Comparison of ENCODE assay signal across 8 cellular contexts in the genomic region with DNA sequence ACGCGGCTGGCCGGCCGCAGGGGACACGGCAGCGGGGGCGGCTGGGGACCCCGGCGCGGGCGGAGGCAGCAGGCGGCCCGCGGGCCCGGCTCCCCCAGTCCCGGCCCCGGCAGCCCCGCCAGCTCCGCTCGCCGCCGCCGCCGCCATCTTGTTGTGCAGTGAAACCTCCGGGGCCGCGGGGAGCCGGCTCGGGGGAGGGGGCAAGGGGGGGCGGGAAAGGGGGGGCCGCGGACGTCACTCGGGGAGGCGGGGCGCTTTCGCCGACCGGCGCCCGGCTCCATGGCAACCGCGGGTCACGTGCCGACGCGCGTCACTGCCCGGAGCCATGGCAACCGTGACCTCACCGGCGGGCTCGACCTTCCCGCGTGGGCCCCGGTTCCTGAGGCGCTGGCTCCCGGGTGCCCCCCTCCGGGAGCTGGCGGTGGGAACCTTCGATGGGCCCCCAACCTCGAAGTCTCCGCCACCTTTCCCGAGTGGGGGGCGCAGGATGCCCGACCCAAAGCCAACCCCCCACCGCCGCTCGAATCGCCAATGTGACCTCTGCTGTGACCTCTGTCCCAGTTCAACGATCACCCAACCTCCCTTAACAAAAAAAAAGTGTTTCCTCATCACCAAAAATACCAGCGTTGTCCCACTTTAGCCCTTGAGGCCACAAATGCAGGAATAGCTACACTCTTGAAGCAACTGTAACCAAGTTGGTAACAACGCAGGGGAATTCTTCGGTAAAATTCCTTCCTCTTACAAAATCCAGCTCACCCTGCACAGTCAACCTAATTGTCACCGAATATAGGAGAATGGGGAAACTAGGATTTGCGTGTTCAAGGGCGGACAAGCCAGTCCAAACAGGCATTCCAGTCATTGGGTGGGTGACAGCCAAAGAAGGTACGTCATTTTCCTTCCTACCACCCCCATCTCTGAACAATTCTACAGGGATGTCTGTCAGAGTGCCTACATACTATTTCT. TPM values are rescaled to one million over a fixed set of nuclear protein-coding genes. Genes with fewer than 3 reads are reported as not detected.
DNase-seq lines count a peak whose midpoint lies in the region; TF ChIP-seq lines count a peak whose summit lies in the region.

Gene SIK3 (minus strand): TSS at position 160 of the 963 bp plus-strand sequence. CDS start 13 bp downstream, at position 147.

- H3K4me3 ChIP-seq in Loucy (ENCODE audit: low read length, poor library complexity, severe bottlenecking) (peak within 1 kb of the TSS; percentile 94), stomach (peak within 1 kb of the TSS; percentile 76 to 98 (median 86))

- H3K27ac Mint-ChIP-seq in neural crest cell (ENCODE audit: unreplicated experiment) = peak within 1 kb of the TSS; percentile 99

- no peaks in the 10 kb centered on the region for H3K9me3 Mint-ChIP-seq in neural crest cell

- H3K79me2 ChIP-seq in Loucy (ENCODE audit: insufficient read depth, low read length) = peaks cover 50% of the 10 kb centered on the region

- H3K4me1 Mint-ChIP-seq in neural crest cell = peaks cover 46% of the 10 kb centered on the region

- H3K4me1 ChIP-seq in Loucy (ENCODE audit: insufficient read depth, low read length, poor library complexity, severe bottlenecking) (peaks cover 38% of the 10 kb centered on the region), stomach (peaks cover 20 to 56% (median 34%) of the 10 kb centered on the region in 4 donors)

- peak within 1 kb of the TSS; percentile 87 for H3K4me2 ChIP-seq in Loucy (ENCODE audit: low read depth, low read length, poor library complexity, severe bottlenecking)

- intact Hi-C loops in stomach (cut with DNase I; ENCODE audit: low total_unique reads) = no loop called here

- peak within 1 kb of the TSS; percentile 89 to 100 (median 99) for H3K27ac ChIP-seq in stomach

- H3K27me3 ChIP-seq in Loucy (ENCODE audit: insufficient read depth, low read length, poor library complexity, severe bottlenecking) = no peaks in the 10 kb centered on the region
- no peaks in the 10 kb centered on the region for H3K27me3 ChIP-seq in stomach

- peak within 1 kb of the TSS; percentile 89 for H3K9ac ChIP-seq in Loucy (ENCODE audit: low read depth, low read length, poor library complexity, severe bottlenecking)

- TF ChIP-seq CTCF in Loucy (conservative IDR thresholded peaks at IDR 0.05; ENCODE audit: low read length) = peak; percentile 45
- TF ChIP-seq CTCF in neural crest cell (conservative IDR thresholded peaks at IDR 0.05) = peak; percentile 43
- TF ChIP-seq CTCF in stomach (IDR thresholded peaks at IDR 0.05) = peak in 3 of 7 experiments; percentile 9 to 39 (median 38)

- no peaks in the 10 kb centered on the region for H3K27me3 Mint-ChIP-seq in neural crest cell (ENCODE audit: low read depth)

- TF ChIP-seq EP300 in stomach (IDR thresholded peaks at IDR 0.05) = peak; percentile 47

- H2AFZ ChIP-seq in Loucy (ENCODE audit: low read length) = peak within 1 kb of the TSS; percentile 86

- H3K36me3 ChIP-seq in Loucy (ENCODE audit: insufficient read depth, low read length) (no peaks in the 10 kb centered on the region), stomach (no peaks in the 10 kb centered on the region)

- TF ChIP-seq POLR2A in Raji (IDR thresholded peaks at IDR 0.05; ENCODE audit: insufficient read depth, low read depth, low read length) (peak; percentile 36; the same call in 1 of the 2 replicates), stomach (IDR thresholded peaks at IDR 0.05) (no peak)

- no peaks in the 10 kb centered on the region for H3K36me3 Mint-ChIP-seq in neural crest cell (ENCODE audit: low read depth)

- no peaks in the 10 kb centered on the region for H3K9me2 ChIP-seq in Loucy (replicated peaks; ENCODE audit: low read depth, low read length)

- 1 to 4% (median 2%) methylated on average over 32 to 78 of the region's 78 CpGs for WGBS in stomach, 5 donors

- peaks cover 28% of the 10 kb centered on the region for H4K20me1 ChIP-seq in Loucy (ENCODE audit: insufficient read depth, low read length, poor library complexity, severe bottlenecking)

- H3F3A ChIP-seq in Loucy (ENCODE audit: low read depth) = no peaks in the 10 kb centered on the region

- no peaks in the 10 kb centered on the region for H3K9me3 ChIP-seq in Loucy (ENCODE audit: insufficient read depth, low read depth, low read length)
- H3K9me3 ChIP-seq in stomach = no peaks in the 10 kb centered on the region

- DNase-seq in Daoy (ENCODE audit: low read depth) (peak; percentile 95), H4 (ENCODE audit: low spot score) (peak; percentile 89), fibroblast of the conjunctiva (ENCODE audit: low read depth) (peak; percentile 85), neural crest cell (ENCODE audit: low read depth, low spot score) (peak; percentile 85), stomach (peak; percentile 96)
- DNase-seq in activated effector memory CD4-positive, alpha-beta T cell treated with anti-CD3 and anti-CD28 coated beads, Interleukin-2, amount 50 U/mL, for 16 hours = peak; percentile 97

- peak within 1 kb of the TSS; percentile 100 for H3K4me3 Mint-ChIP-seq in neural crest cell

RNA-seq across cellular contexts. Expression of gene SIK3, which starts in this region (rescaled TPM):
- total RNA-seq in Daoy (2014; rRNA removed; shearing (Covaris generic)) = 8.2 and 9.7 TPM in 2 replicates
- 7.7 and 7.8 TPM in 2 replicates for total RNA-seq in H4 (2014; rRNA removed; shearing (Covaris generic))
- total RNA-seq in neural crest cell (39.7 and 40.1 TPM in 2 replicates), stomach (10 to 100 TPM in 4 of 5 donors, 1 to 10 TPM in 1; 8.7 to 97.8 (median 44.3) TPM)
- 1 to 10 TPM; 6.5 to 7.8 (median 7.0) TPM for polyA plus RNA-seq in stomach

Comparison
In these comparisons a context has a peak if more than half of its experiments do, and no peak if none do; other contexts are left out.
1. Peak in every context shown above with its lines: DNase-seq, H3K4me3 ChIP-seq and H3K27ac ChIP-seq.